2 cellular contexts compared by ENCODE assay signal in genomic region chr12:132115500-132115899, GRCh38.
A peak's percentile ranks its signal among the peaks of the same experiment; 100 is the strongest.
TF ChIP-seq lines count a peak whose summit lies in the region.

No MANE protein-coding gene starts in this region.

TF ChIP-seq in K562, 482 proteins besides CTCF, POLR2A, EP300 and RAD21:
- TF ChIP-seq BCOR (IDR thresholded peaks at IDR 0.05): peak; percentile 43; the same call in 1 of the 2 replicates
- no peak for TF ChIP-seq CUX1 (CRISPR knock-in tag; IDR thresholded peaks at IDR 0.05)
- no peak for TF ChIP-seq HDAC3 (IDR thresholded peaks at IDR 0.05; ENCODE audit: borderline replicate concordance, partially characterized antibody)
- peak; percentile 63 for TF ChIP-seq RBM25 (IDR thresholded peaks at IDR 0.05; ENCODE audit: low read depth, low read length, severe bottlenecking)
TF ChIP-seq in K562: peak in this region for 2.

TF ChIP-seq in HepG2, 621 proteins besides CTCF, POLR2A, EP300 and RAD21:
- TF ChIP-seq ZFY (CRISPR knock-in tag; IDR thresholded peaks at IDR 0.05): no peak
- peak; percentile 83 for TF ChIP-seq ZNF629 (CRISPR knock-in tag; conservative IDR thresholded peaks at IDR 0.05)
- no peak for TF ChIP-seq THRA (CRISPR knock-in tag; IDR thresholded peaks at IDR 0.05; ENCODE audit: borderline replicate concordance)
